In the genomic region with DNA sequence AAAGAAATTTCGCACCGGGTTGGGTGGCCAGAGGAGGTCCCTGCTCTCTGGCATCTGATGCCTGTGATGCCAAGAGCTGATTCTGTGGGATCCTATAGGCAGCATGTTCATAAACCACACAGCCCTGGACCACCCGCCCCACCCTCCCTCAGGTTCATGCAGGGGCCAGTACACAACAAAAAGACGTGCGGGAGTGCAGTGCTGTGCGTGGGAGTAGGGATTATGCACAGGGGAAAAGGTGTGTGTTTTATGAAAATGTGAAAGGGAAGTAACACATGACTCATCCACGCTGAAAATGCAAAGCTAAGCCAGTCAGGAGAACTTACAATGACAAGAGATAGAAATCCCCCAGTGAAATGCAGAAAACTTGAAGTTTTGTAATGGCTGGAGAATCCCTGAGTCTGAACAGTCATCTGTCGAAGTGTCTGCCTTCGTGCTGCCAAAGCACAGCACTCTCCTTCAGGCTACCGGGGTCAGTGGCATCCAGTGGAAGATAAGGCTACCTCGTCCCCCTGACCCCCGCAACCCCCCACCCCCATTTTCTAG, we compare ENCODE assay signal across 9 cellular contexts. TPM values are rescaled to one million over a fixed set of nuclear protein-coding genes. Genes with fewer than 3 reads are reported as not detected.
DNase-seq lines count a peak whose midpoint lies in the region; ATAC-seq and TF ChIP-seq lines count a peak whose summit lies in the region.
"Had no signal": no experiment of that assay in that cellular context is flagged by ENCODE, and none has a peak within 500 bp of the region (broad histone marks: within the 10 kb centered on the region; RNA-seq: fewer than 3 reads in every experiment).

No MANE protein-coding gene starts in this region.

- H3K4me1 ChIP-seq in foreskin keratinocyte = peaks cover 12% of the 10 kb centered on the region

- H3K27ac Mint-ChIP-seq in T-helper 2 cell treated with Interferon-gamma antibody and Interleukin-4, amounts not matched to agents 5 μg/mL and 100 μg/mL, for 36 hours = no peak overlapping the region

- H3K4me3 Mint-ChIP-seq in T-helper 2 cell treated with Interferon-gamma antibody and Interleukin-4, amounts not matched to agents 5 μg/mL and 100 μg/mL, for 36 hours = peak overlapping the region; percentile 70

- intact Hi-C loops in sciatic nerve (cut with DNase I) = loop anchor here (2.0 kb wide), 1 partner anchor 53 kb away; no protein-coding TSS in a partner anchor

- DNase-seq in ACHN = peak; percentile 8
- DNase-seq in T-helper 2 cell treated with Interferon-gamma antibody and Interleukin-4, amounts not matched to agents 5 μg/mL and 100 μg/mL, for 36 hours (ENCODE audit: low spot score) = peak; percentile 60
- peak; percentile 73 to 77 for DNase-seq in foreskin keratinocyte
- no peak for DNase-seq in sciatic nerve (ENCODE audit: low spot score)
- DNase-seq in activated gamma-delta T cell (lab: John Stamatoyannopoulos, UW) = no peak
- DNase-seq in NCI-H524 treated with DMSO at 0.1 percent for 48 hours (lab: John Stamatoyannopoulos, UW) = no peak

- H3K36me3 Mint-ChIP-seq in T-helper 2 cell treated with Interferon-gamma antibody and Interleukin-4, amounts not matched to agents 5 μg/mL and 100 μg/mL, for 36 hours (ENCODE audit: low read depth) = no peaks in the 10 kb centered on the region

- ATAC-seq in GM18870 (IDR thresholded peaks at IDR 0.05; ENCODE audit: unreplicated experiment) = peak; percentile 84
- peak; percentile 61 for ATAC-seq in HG03045 (IDR thresholded peaks at IDR 0.05; ENCODE audit: unreplicated experiment)
- ATAC-seq in foreskin keratinocyte = peak; percentile 82
- peak; percentile 16 for ATAC-seq in sciatic nerve

- H3K4me1 Mint-ChIP-seq in T-helper 2 cell treated with Interferon-gamma antibody and Interleukin-4, amounts not matched to agents 5 μg/mL and 100 μg/mL, for 36 hours (ENCODE audit: low read depth) = peaks cover 15% of the 10 kb centered on the region

- in situ Hi-C loops in ACHN (cut with HindIII; ENCODE audit: low pct_ligation_motif_present, low pct_unique_long_range_greater_than_20kb, low sequenced_read_pairs) = no loop called here

- no peaks in the 10 kb centered on the region for H3K9me3 Mint-ChIP-seq in T-helper 2 cell treated with Interferon-gamma antibody and Interleukin-4, amounts not matched to agents 5 μg/mL and 100 μg/mL, for 36 hours

- H3K27me3 ChIP-seq in foreskin keratinocyte = no peaks in the 10 kb centered on the region

- peak overlapping the region; percentile 43 for H3K27ac ChIP-seq in foreskin keratinocyte
- H3K27ac ChIP-seq: HL-60 had no signal

- TF ChIP-seq CTCF in foreskin keratinocyte (conservative IDR thresholded peaks at IDR 0.05) = peak; percentile 5

- H3K27me3 Mint-ChIP-seq in T-helper 2 cell treated with Interferon-gamma antibody and Interleukin-4, amounts not matched to agents 5 μg/mL and 100 μg/mL, for 36 hours (ENCODE audit: low read depth) = peaks cover 39% of the 10 kb centered on the region

RNA-seq across cellular contexts. Expression of a gene that starts 1.1 kb away (rescaled TPM):
- total RNA-seq in foreskin keratinocyte = 17.1 and 17.5 TPM in 2 replicates
- polyA plus RNA-seq in foreskin keratinocyte = 3.2 and 4.1 TPM in 2 replicates
- total RNA-seq in sciatic nerve = 84.6 TPM

Comparison
In these comparisons a context has a peak if more than half of its experiments do, and no peak if none do; other contexts are left out.
1. DNase-seq: peak in ACHN (single experiment), T-helper 2 cell treated with Interferon-gamma antibody and Interleukin-4, amounts not matched to agents 5 μg/mL and 100 μg/mL, for 36 hours (single experiment) and foreskin keratinocyte (2 of 2); none in sciatic nerve (single experiment), activated gamma-delta T cell (single experiment) and NCI-H524 treated with DMSO at 0.1 percent for 48 hours (single experiment).
2. ATAC-seq: peak in every context shown above with its lines; median percentile 84 in GM18870; 82 in foreskin keratinocyte; 61 in HG03045; 16 in sciatic nerve.